In genomic region chr20:52251827-52252226, GRCh38 we compare ENCODE assay signal across 25 cellular contexts.
DNase-seq lines count a peak whose midpoint lies in the region; ATAC-seq, FAIRE-seq and TF ChIP-seq lines count a peak whose summit lies in the region.
"Had no signal": no experiment of that assay in that cellular context is flagged by ENCODE, and none has a peak within 500 bp of the region (broad histone marks: within the 10 kb centered on the region; RNA-seq: fewer than 3 reads in every experiment).

No MANE protein-coding gene starts in this region.

- CTCF ChIA-PET in HepG2 (lab: Yijun Ruan, JAX; ENCODE audit: low intra/inter-chr PET ratio, low total read pairs), result no interaction called here

- no peak overlapping the region for H3K4me3 ChIP-seq in HepG2 (replicated peaks in 1 of 3; ENCODE audit: insufficient read depth in 1 of 3, low read depth in 2 of 3, low read length in 3 of 3)
- H3K4me3 ChIP-seq in right lobe of liver, result no peak overlapping the region
- H3K4me3 ChIP-seq in MM.1S (ENCODE audit: low read length), result no peak overlapping the region
- H3K4me3 ChIP-seq in esophagus muscularis mucosa, result no peak overlapping the region
- H3K4me3 ChIP-seq: A549; BLaER1 treated with 17β-estradiol and CSF1 and Interleukin-3, amounts not matched to agents 10 nM and 100 nM; GM12878 had no signal

- no peak for FAIRE-seq in HepG2 (lab: Jason Lieb, UNC)
- FAIRE-seq: A549, GM12878, GM12892, GM18507 had no signal

- H3K4me1 Mint-ChIP-seq in osteocyte (ENCODE audit: unreplicated experiment), result no peaks in the 10 kb centered on the region
- H3K4me1 Mint-ChIP-seq: B cell had no signal

- intact Hi-C loops in HepG2 (cut with micrococcal nuclease; ENCODE audit: unreplicated experiment), result no loop called here
- intact Hi-C loops in right lobe of liver (cut with DNase I), result no loop called here
- intact Hi-C loops in esophagus muscularis mucosa (cut with DNase I), result no loop called here

- no peak overlapping the region for H2AFZ ChIP-seq in HepG2 (ENCODE audit: low read length)
- H2AFZ ChIP-seq in MM.1S (ENCODE audit: low read length), result peak overlapping the region; percentile 67

- no peaks in the 10 kb centered on the region for H3K9me2 ChIP-seq in MM.1S (replicated peaks; ENCODE audit: insufficient read depth, low read length)

- TF ChIP-seq POLR2A in HepG2 (IDR thresholded peaks at IDR 0.05; ENCODE audit: insufficient read depth in 1 of 2, low read depth in 2 of 2, low read length in 2 of 2) (no peak), right lobe of liver (IDR thresholded peaks at IDR 0.05) (no peak), esophagus muscularis mucosa (IDR thresholded peaks at IDR 0.05; ENCODE audit: low read depth) (no peak)

- H4K20me1 ChIP-seq in HepG2 (ENCODE audit: insufficient read depth, low read length) (no peaks in the 10 kb centered on the region), MM.1S (ENCODE audit: insufficient read depth, low read length) (no peaks in the 10 kb centered on the region)
- H4K20me1 ChIP-seq: BLaER1 treated with 17β-estradiol and CSF1 and Interleukin-3, amounts not matched to agents 10 nM and 100 nM had no signal

- no peaks in the 10 kb centered on the region for H3K27me3 Mint-ChIP-seq in osteocyte (ENCODE audit: unreplicated experiment)

- no peak overlapping the region for H3K27ac Mint-ChIP-seq in osteocyte (ENCODE audit: unreplicated experiment)
- H3K27ac Mint-ChIP-seq: B cell; CD4-positive, alpha-beta T cell; CD8-positive, alpha-beta T cell had no signal

- no peaks in the 10 kb centered on the region for H3K36me3 Mint-ChIP-seq in osteocyte (ENCODE audit: unreplicated experiment)
- H3K36me3 Mint-ChIP-seq: CD8-positive, alpha-beta T cell had no signal

- in situ Hi-C loops in HepG2 (cut with HindIII; ENCODE audit: extremely low pct_ligation_motif_present, low pct_unique_long_range_greater_than_20kb), result no loop called here

- no peak overlapping the region for H3K27ac ChIP-seq in HepG2 (ENCODE audit: extremely low read length, insufficient read depth, low read length)
- H3K27ac ChIP-seq in right lobe of liver, result no peak overlapping the region
- peak overlapping the region; percentile 88; the same call in 1 of the 2 replicates for H3K27ac ChIP-seq in MM.1S (ENCODE audit: low read length)
- H3K27ac ChIP-seq in esophagus muscularis mucosa (replicated peaks in 1 of 4), result no peak overlapping the region
- H3K27ac ChIP-seq: 22Rv1; A549; BLaER1 treated with 17β-estradiol and CSF1 and Interleukin-3, amounts not matched to agents 10 nM and 100 nM; C4-2B had no signal

- H3K4me2 ChIP-seq in HepG2 (ENCODE audit: low read depth, low read length) (no peak overlapping the region), MM.1S (ENCODE audit: low read depth, low read length) (peak overlapping the region; percentile 66)
- H3K4me2 ChIP-seq: A549; BLaER1 treated with 17β-estradiol and CSF1 and Interleukin-3, amounts not matched to agents 10 nM and 100 nM had no signal

- TF ChIP-seq CTCF in HepG2 (CRISPR knock-in tag; IDR thresholded peaks at IDR 0.05) (no peak), right lobe of liver (IDR thresholded peaks at IDR 0.05) (no peak), MM.1S (IDR thresholded peaks at IDR 0.05; ENCODE audit: low read length) (no peak), esophagus muscularis mucosa (IDR thresholded peaks at IDR 0.05) (no peak), osteocyte (IDR thresholded peaks at IDR 0.05) (no peak)

- WGBS in HepG2 (ENCODE audit: low lambda C conversion rate), result 33% methylated on average over 2 of the region's 2 CpGs
- WGBS in right lobe of liver (ENCODE audit: insufficient coverage, low coverage, low lambda C conversion rate, missing lambda C conversion rate), result 100% methylated on average over 2 of the region's 2 CpGs
- WGBS in esophagus muscularis mucosa, result 91% methylated on average over 2 of the region's 2 CpGs

- POLR2A ChIA-PET in HepG2 (lab: Yijun Ruan, JAX), result no interaction called here

- H3F3A ChIP-seq in MM.1S (ENCODE audit: insufficient read depth, low read length), result peaks cover 24% of the 10 kb centered on the region

- H3K9ac ChIP-seq in HepG2 (ENCODE audit: insufficient read depth, low read depth, low read length) (no peak overlapping the region), MM.1S (ENCODE audit: low read length) (no peak overlapping the region)
- H3K9ac ChIP-seq: BLaER1 treated with 17β-estradiol and CSF1 and Interleukin-3, amounts not matched to agents 10 nM and 100 nM had no signal

- H3K4me1 ChIP-seq in HepG2 (ENCODE audit: insufficient read depth, low read length) (peaks cover 13% of the 10 kb centered on the region), right lobe of liver (no peaks in the 10 kb centered on the region), MM.1S (ENCODE audit: low read length) (peaks cover 20% of the 10 kb centered on the region), esophagus muscularis mucosa (no peaks in the 10 kb centered on the region)
- H3K4me1 ChIP-seq: A549; BLaER1 treated with 17β-estradiol and CSF1 and Interleukin-3, amounts not matched to agents 10 nM and 100 nM had no signal

- no peak for DNase-seq in HepG2 (ENCODE audit: low spot score)
- no peak for DNase-seq in right lobe of liver
- no peak for DNase-seq in MM.1S
- DNase-seq in esophagus muscularis mucosa (ENCODE audit: extremely low spot score), result peak; percentile 47
- DNase-seq in osteocyte (ENCODE audit: extremely low spot score, unreplicated experiment), result peak; percentile 25
- no peak for DNase-seq in NCI-H82 (lab: John Stamatoyannopoulos, UW)
- DNase-seq in COR-L47 (lab: John Stamatoyannopoulos, UW), result no peak
- DNase-seq: AML-193; CD4-positive, alpha-beta T cell; CD8-positive, alpha-beta T cell; DMS153; DMS53; DMS79; DND-41; EL; GDM1 had no signal

- TF ChIP-seq EP300 in HepG2 (IDR thresholded peaks at IDR 0.05; ENCODE audit: low read depth in 2 of 2, low read length in 2 of 2) (no peak), HepG2 (CRISPR knock-in tag; IDR thresholded peaks at IDR 0.05; ENCODE audit: borderline replicate concordance) (no peak), esophagus muscularis mucosa (IDR thresholded peaks at IDR 0.05) (no peak)

- H3K4me3 Mint-ChIP-seq in osteocyte (ENCODE audit: unreplicated experiment), result no peak overlapping the region
- H3K4me3 Mint-ChIP-seq: B cell; CD4-positive, alpha-beta T cell; CD8-positive, alpha-beta T cell had no signal

- no peaks in the 10 kb centered on the region for H3K36me3 ChIP-seq in HepG2 (replicated peaks in 1 of 2; ENCODE audit: control insufficient read depth in 1 of 2, insufficient read depth in 2 of 2, low read length in 2 of 2)
- no peaks in the 10 kb centered on the region for H3K36me3 ChIP-seq in right lobe of liver
- H3K36me3 ChIP-seq in MM.1S (replicated peaks; ENCODE audit: insufficient read depth, low read length), result no peaks in the 10 kb centered on the region
- H3K36me3 ChIP-seq in esophagus muscularis mucosa, result no peaks in the 10 kb centered on the region
- H3K36me3 ChIP-seq: BLaER1 treated with 17β-estradiol and CSF1 and Interleukin-3, amounts not matched to agents 10 nM and 100 nM had no signal

- H3K9me3 ChIP-seq in HepG2 (ENCODE audit: low read length) (no peaks in the 10 kb centered on the region), right lobe of liver (no peaks in the 10 kb centered on the region), MM.1S (replicated peaks; ENCODE audit: insufficient read depth, low read length) (no peaks in the 10 kb centered on the region), esophagus muscularis mucosa (peaks cover 0 to 18% (median 2%) of the 10 kb centered on the region in 4 donors)

- ATAC-seq in HepG2 (no peak; the same call in 2 of the 3 replicates), right lobe of liver (no peak), GM19395 (IDR thresholded peaks at IDR 0.05; ENCODE audit: unreplicated experiment) (no peak)
- ATAC-seq: A549; CD8-positive, alpha-beta T cell; GM12878 had no signal

- 0 out of 5 replicates have a peak, but pooled peaks cover 0 to 4% of the 10 kb centered on the region in 2 experiments for H3K27me3 ChIP-seq in HepG2 (ENCODE audit: control insufficient read depth in 1 of 2, insufficient read depth in 2 of 2, low read length in 2 of 2)
- H3K27me3 ChIP-seq in right lobe of liver, result no peaks in the 10 kb centered on the region
- no peaks in the 10 kb centered on the region for H3K27me3 ChIP-seq in MM.1S (replicated peaks; ENCODE audit: insufficient read depth, low read length)
- H3K27me3 ChIP-seq in esophagus muscularis mucosa, result peaks cover 0 to 4% (median 0%) of the 10 kb centered on the region in 4 donors
- H3K27me3 ChIP-seq: BLaER1 treated with 17β-estradiol and CSF1 and Interleukin-3, amounts not matched to agents 10 nM and 100 nM had no signal

- no peaks in the 10 kb centered on the region for H3K9me3 Mint-ChIP-seq in osteocyte (ENCODE audit: unreplicated experiment)
- H3K9me3 Mint-ChIP-seq: CD4-positive, alpha-beta T cell; CD8-positive, alpha-beta T cell had no signal

- H3K79me2 ChIP-seq in HepG2 (ENCODE audit: insufficient read depth, low read length) (no peaks in the 10 kb centered on the region), MM.1S (ENCODE audit: low read length) (no peaks in the 10 kb centered on the region)

- no peak for TF ChIP-seq RAD21 in HepG2 (CRISPR knock-in tag; IDR thresholded peaks at IDR 0.05)

- BruUV-seq in HepG2 (replicated peaks; lab: Mats Ljungman, UMichigan), result no TSS peak

TF ChIP-seq in HepG2, 621 proteins besides CTCF, POLR2A, EP300 and RAD21 (continues in another document):
- TF ChIP-seq CREB1 (IDR thresholded peaks at IDR 0.05) (peak; percentile 87), CREB1 (CRISPR knock-in tag; IDR thresholded peaks at IDR 0.05) (no peak)

Comparison
In these comparisons a context has a peak if more than half of its experiments do, and no peak if none do; other contexts are left out.
1. DNase-seq: peak in esophagus muscularis mucosa (single experiment) and osteocyte (single experiment); none in HepG2 (single experiment), right lobe of liver (0 of 3), MM.1S (single experiment), NCI-H82 (single experiment) and COR-L47 (single experiment).